1 cellular context compared by ENCODE assay signal in genomic region chr19:40932008-40932959, GRCh38.
TF ChIP-seq lines count a peak whose summit lies in the region.

No MANE protein-coding gene starts in this region.

TF ChIP-seq in GM23338, 12 proteins besides CTCF, POLR2A, EP300 and RAD21:
- TF ChIP-seq, protein P1, sequence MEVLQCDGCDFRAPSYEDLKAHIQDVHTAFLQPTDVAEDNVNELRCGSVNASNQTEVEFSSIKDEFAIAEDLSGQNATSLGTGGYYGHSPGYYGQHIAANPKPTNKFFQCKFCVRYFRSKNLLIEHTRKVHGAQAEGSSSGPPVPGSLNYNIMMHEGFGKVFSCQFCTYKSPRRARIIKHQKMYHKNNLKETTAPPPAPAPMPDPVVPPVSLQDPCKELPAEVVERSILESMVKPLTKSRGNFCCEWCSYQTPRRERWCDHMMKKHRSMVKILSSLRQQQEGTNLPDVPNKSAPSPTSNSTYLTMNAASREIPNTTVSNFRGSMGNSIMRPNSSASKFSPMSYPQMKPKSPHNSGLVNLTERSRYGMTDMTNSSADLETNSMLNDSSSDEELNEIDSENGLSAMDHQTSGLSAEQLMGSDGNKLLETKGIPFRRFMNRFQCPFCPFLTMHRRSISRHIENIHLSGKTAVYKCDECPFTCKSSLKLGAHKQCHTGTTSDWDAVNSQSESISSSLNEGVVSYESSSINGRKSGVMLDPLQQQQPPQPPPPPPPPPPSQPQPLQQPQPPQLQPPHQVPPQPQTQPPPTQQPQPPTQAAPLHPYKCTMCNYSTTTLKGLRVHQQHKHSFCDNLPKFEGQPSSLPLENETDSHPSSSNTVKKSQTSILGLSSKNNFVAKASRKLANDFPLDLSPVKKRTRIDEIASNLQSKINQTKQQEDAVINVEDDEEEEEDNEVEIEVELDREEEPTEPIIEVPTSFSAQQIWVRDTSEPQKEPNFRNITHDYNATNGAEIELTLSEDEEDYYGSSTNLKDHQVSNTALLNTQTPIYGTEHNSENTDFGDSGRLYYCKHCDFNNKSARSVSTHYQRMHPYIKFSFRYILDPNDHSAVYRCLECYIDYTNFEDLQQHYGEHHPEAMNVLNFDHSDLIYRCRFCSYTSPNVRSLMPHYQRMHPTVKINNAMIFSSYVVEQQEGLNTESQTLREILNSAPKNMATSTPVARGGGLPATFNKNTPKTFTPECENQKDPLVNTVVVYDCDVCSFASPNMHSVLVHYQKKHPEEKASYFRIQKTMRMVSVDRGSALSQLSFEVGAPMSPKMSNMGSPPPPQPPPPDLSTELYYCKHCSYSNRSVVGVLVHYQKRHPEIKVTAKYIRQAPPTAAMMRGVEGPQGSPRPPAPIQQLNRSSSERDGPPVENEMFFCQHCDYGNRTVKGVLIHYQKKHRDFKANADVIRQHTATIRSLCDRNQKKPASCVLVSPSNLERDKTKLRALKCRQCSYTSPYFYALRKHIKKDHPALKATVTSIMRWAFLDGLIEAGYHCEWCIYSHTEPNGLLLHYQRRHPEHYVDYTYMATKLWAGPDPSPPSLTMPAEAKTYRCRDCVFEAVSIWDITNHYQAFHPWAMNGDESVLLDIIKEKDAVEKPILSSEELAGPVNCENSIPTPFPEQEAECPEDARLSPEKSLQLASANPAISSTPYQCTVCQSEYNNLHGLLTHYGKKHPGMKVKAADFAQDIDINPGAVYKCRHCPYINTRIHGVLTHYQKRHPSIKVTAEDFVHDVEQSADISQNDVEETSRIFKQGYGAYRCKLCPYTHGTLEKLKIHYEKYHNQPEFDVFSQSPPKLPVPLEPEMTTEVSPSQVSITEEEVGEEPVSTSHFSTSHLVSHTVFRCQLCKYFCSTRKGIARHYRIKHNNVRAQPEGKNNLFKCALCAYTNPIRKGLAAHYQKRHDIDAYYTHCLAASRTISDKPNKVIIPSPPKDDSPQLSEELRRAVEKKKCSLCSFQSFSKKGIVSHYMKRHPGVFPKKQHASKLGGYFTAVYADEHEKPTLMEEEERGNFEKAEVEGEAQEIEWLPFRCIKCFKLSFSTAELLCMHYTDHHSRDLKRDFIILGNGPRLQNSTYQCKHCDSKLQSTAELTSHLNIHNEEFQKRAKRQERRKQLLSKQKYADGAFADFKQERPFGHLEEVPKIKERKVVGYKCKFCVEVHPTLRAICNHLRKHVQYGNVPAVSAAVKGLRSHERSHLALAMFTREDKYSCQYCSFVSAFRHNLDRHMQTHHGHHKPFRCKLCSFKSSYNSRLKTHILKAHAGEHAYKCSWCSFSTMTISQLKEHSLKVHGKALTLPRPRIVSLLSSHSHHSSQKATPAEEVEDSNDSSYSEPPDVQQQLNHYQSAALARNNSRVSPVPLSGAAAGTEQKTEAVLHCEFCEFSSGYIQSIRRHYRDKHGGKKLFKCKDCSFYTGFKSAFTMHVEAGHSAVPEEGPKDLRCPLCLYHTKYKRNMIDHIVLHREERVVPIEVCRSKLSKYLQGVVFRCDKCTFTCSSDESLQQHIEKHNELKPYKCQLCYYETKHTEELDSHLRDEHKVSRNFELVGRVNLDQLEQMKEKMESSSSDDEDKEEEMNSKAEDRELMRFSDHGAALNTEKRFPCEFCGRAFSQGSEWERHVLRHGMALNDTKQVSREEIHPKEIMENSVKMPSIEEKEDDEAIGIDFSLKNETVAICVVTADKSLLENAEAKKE (CRISPR knock-in tag; IDR thresholded peaks at IDR 0.05): no peak
- TF ChIP-seq EZH2 (IDR thresholded peaks at IDR 0.05; ENCODE audit: low read depth, unreplicated experiment): no peak
- TF ChIP-seq ZNF114 (CRISPR knock-in tag; IDR thresholded peaks at IDR 0.05): no peak
- TF ChIP-seq NANOG (IDR thresholded peaks at IDR 0.05; ENCODE audit: borderline replicate concordance): no peak
- no peak for TF ChIP-seq CREB1 (CRISPR knock-in tag; IDR thresholded peaks at IDR 0.05; ENCODE audit: low read depth)
